In the genomic region with DNA sequence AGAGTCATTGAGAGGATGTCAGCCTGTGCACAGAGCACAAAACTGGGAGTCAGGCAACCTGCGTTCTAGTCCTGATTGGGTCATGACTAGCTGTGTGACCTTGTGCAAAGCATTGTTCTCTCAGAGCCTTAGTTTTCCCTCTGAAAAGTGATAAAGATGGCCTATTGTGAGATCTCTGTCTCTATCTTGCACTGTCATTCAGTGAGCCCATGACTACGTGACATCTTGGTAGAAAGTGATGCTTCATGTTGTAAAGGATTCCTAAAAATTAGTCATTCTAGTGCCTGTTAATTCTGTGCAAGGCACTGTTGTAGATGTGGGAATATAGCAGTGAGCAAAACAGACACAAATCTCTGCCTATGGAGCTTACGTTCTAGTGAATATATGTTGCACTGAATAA, we compare ENCODE assay signal across 11 cellular contexts. TPM values are rescaled to one million over a fixed set of nuclear protein-coding genes. Genes with fewer than 3 reads are reported as not detected.
A peak's percentile ranks its signal among the peaks of the same experiment; 100 is the strongest.
DNase-seq lines count a peak whose midpoint lies in the region; ATAC-seq, FAIRE-seq and TF ChIP-seq lines count a peak whose summit lies in the region.
"Had no signal": no experiment of that assay in that cellular context is flagged by ENCODE, and none has a peak within 500 bp of the region (broad histone marks: within the 10 kb centered on the region; RNA-seq: fewer than 3 reads in every experiment).

No MANE protein-coding gene starts in this region.

- FAIRE-seq in GM12878 (lab: Jason Lieb, UNC) (no peak), kidney (lab: Jason Lieb, UNC) (no peak), GM12891 (lab: Jason Lieb, UNC) (no peak)

- ATAC-seq in GM12878, result no peak

- peak overlapping the region; percentile 61 for H3K27ac ChIP-seq in ACC112 (ENCODE audit: low read depth, low read length)
- H3K27ac ChIP-seq in GM12878 (ENCODE audit: control insufficient read depth, insufficient read depth), result no peak overlapping the region
- no peak overlapping the region for H3K27ac ChIP-seq in kidney (ENCODE audit: low read depth in 2 of 2, low read length in 2 of 2)
- no peak overlapping the region for H3K27ac ChIP-seq in tibial artery

- in situ Hi-C loops in GM12878 (cut with MboI), result no loop called here

- H2AFZ ChIP-seq in ACC112 (ENCODE audit: low read length, unreplicated experiment) (no peak overlapping the region), GM12878 (ENCODE audit: control insufficient read depth, low read depth, low read length) (no peak overlapping the region)

- TF ChIP-seq CTCF in GM12878 (IDR thresholded peaks at IDR 0.05 in 2 of 3, conservative IDR thresholded peaks at IDR 0.05 in 1 of 3; ENCODE audit: control insufficient read depth in 2 of 3, extremely low read depth in 1 of 3, insufficient read depth in 1 of 3, low read depth in 3 of 3, low read length in 3 of 3) (no peak), kidney (IDR thresholded peaks at IDR 0.05; ENCODE audit: borderline replicate concordance, extremely low read depth, insufficient read depth) (no peak), tibial artery (IDR thresholded peaks at IDR 0.05) (no peak), GM10266 (IDR thresholded peaks at IDR 0.05; ENCODE audit: control insufficient read depth, insufficient read depth, low read depth, missing control alignments) (no peak)

- POLR2A ChIA-PET in GM12878 (lab: Charles Lee), result no interaction called here

- no peak overlapping the region for H3K9ac ChIP-seq in GM12878 (ENCODE audit: control insufficient read depth, insufficient read depth, low read length)
- H3K9ac ChIP-seq in kidney (ENCODE audit: low read length in 2 of 2), result no peak overlapping the region

- SMC1A ChIA-PET in GM12878 (lab: Charles Lee; ENCODE audit: uncharacterized antibody, unreplicated experiment), result interaction anchor here (1.5 to 1.7 kb wide), 2 partner anchors 9 to 12 kb away, joined by 3 to 5 read pairs; no protein-coding TSS in a partner anchor

- H3K4me3 ChIP-seq in ACC112 (ENCODE audit: low read depth, low read length) (peak overlapping the region; percentile 98), GM12878 (no peak overlapping the region), kidney (ENCODE audit: low read length in 2 of 2) (peak overlapping the region; percentile 28 to 46), tibial artery (no peak overlapping the region)
- H3K4me3 ChIP-seq: lung had no signal

- no TSS peak for BruUV-seq in GM12878 (replicated peaks; lab: Mats Ljungman, UMichigan)

- RAD21 ChIA-PET in GM12878 (lab: Charles Lee; ENCODE audit: unreplicated experiment), result no interaction called here

- H3K36me3 ChIP-seq in ACC112 (ENCODE audit: insufficient read depth, low read length) (peaks cover 13% of the 10 kb centered on the region; the same call in 1 of the 2 replicates), GM12878 (ENCODE audit: control insufficient read depth in 2 of 2, insufficient read depth in 2 of 2, low read length in 1 of 2) (peaks cover 0 to 1% of the 10 kb centered on the region in 2 experiments; a peak in 2 of 4 replicates), kidney (ENCODE audit: control insufficient read depth in 1 of 2, insufficient read depth in 2 of 2, low read length in 2 of 2) (no peaks in the 10 kb centered on the region), tibial artery (peaks cover 0 to 4% (median 1%) of the 10 kb centered on the region in 3 donors)

- H3K4me2 ChIP-seq in GM12878 (ENCODE audit: control insufficient read depth, insufficient read depth), result peak overlapping the region; percentile 38

- no peak for TF ChIP-seq RAD21 in GM12878 (IDR thresholded peaks at IDR 0.05; ENCODE audit: insufficient read depth, low read depth, low read length)

- H3K79me2 ChIP-seq in ACC112 (ENCODE audit: control insufficient read depth, insufficient read depth, low read length, unreplicated experiment), result peaks cover 58% of the 10 kb centered on the region
- H3K79me2 ChIP-seq in GM12878 (ENCODE audit: control insufficient read depth, insufficient read depth, low read length), result peaks cover 30% of the 10 kb centered on the region

- H3K9me3 ChIP-seq in GM12878 (replicated peaks; ENCODE audit: control insufficient read depth, insufficient read depth, low read length) (no peaks in the 10 kb centered on the region), kidney (ENCODE audit: control insufficient read depth in 1 of 2, low read length in 2 of 2) (no peaks in the 10 kb centered on the region), tibial artery (no peaks in the 10 kb centered on the region)

- H3K27me3 ChIP-seq in ACC112 (ENCODE audit: insufficient read depth, low read length) (no peaks in the 10 kb centered on the region), GM12878 (replicated peaks in 1 of 2; ENCODE audit: control insufficient read depth in 2 of 2, insufficient read depth in 2 of 2, low read length in 1 of 2) (peaks cover 0 to 2% of the 10 kb centered on the region in 2 experiments; a peak in 1 of 4 replicates), tibial artery (no peaks in the 10 kb centered on the region)

- TF ChIP-seq EP300 in GM12878 (IDR thresholded peaks at IDR 0.05; ENCODE audit: borderline replicate concordance in 1 of 2, control insufficient read depth in 1 of 2, low read depth in 2 of 2, low read length in 2 of 2), result no peak

- intact Hi-C loops in GM12878 (cut with micrococcal nuclease; ENCODE audit: unreplicated experiment), result no loop called here
- intact Hi-C loops in kidney (cut with DNase I), result no loop called here
- intact Hi-C loops in tibial artery (cut with DNase I; ENCODE audit: low total_unique reads), result no loop called here

- peak; percentile 17 for DNase-seq in HCEC 1CT
- no peak for DNase-seq in GM12878 (ENCODE audit: low read depth, low spot score)
- DNase-seq in kidney, result no peak
- no peak for DNase-seq in NCI-H2171 (lab: John Stamatoyannopoulos, UW)
- no peak for DNase-seq in GM12891 (ENCODE audit: insufficient read length, low spot score)
- DNase-seq in tibial artery, result no peak
- DNase-seq in GM10266 (ENCODE audit: extremely low spot score), result no peak
- DNase-seq: CD4-positive, alpha-beta memory T cell; NCI-H345 had no signal

- 60% methylated on average over 3 of the region's 3 CpGs for WGBS in GM12878 (ENCODE audit: insufficient coverage, insufficient replicate concordance, low lambda C conversion rate, missing lambda C conversion rate)

- H4K20me1 ChIP-seq in GM12878 (ENCODE audit: control insufficient read depth, insufficient read depth), result no peaks in the 10 kb centered on the region

- peaks cover 22% of the 10 kb centered on the region for H3K4me1 ChIP-seq in ACC112 (ENCODE audit: control insufficient read depth, insufficient read depth, low read length, unreplicated experiment)
- no peaks in the 10 kb centered on the region for H3K4me1 ChIP-seq in GM12878 (ENCODE audit: control insufficient read depth, insufficient read depth, low read length)
- H3K4me1 ChIP-seq in kidney (ENCODE audit: control insufficient read depth in 1 of 2, insufficient read depth in 1 of 2, low read depth in 1 of 2, low read length in 2 of 2), result peaks cover 7 to 11% of the 10 kb centered on the region in 2 donors
- H3K4me1 ChIP-seq in tibial artery, result peaks cover 0 to 27% (median 0%) of the 10 kb centered on the region in 4 donors

- CTCF ChIA-PET in GM12878 (lab: Yijun Ruan, JAX), result interaction anchor here (0.6 to 1.7 kb wide), 4 partner anchors 18 to 154 kb away, joined by 3 to 5 read pairs (median 4); no protein-coding TSS in a partner anchor

- TF ChIP-seq POLR2A in GM12878 (IDR thresholded peaks at IDR 0.05; ENCODE audit: low read depth, low read length), result no peak
- no peak for TF ChIP-seq POLR2A in GM12891 (IDR thresholded peaks at IDR 0.05; ENCODE audit: low read depth, low read length)

TF ChIP-seq in GM12891, 5 proteins besides CTCF, POLR2A, EP300 and RAD21:
- TF ChIP-seq POU2F2 (IDR thresholded peaks at IDR 0.05; ENCODE audit: low read depth, low read length) (no peak), SPI1 (IDR thresholded peaks at IDR 0.05; ENCODE audit: low read depth, low read length) (no peak), PAX5 (IDR thresholded peaks at IDR 0.05; ENCODE audit: insufficient read depth, low read length, severe bottlenecking) (no peak), TAF1 (IDR thresholded peaks at IDR 0.05; ENCODE audit: low read depth, low read length) (no peak), POLR2AphosphoS5 (IDR thresholded peaks at IDR 0.05; ENCODE audit: low read depth, low read length) (no peak)
TF ChIP-seq in GM12891: peak in this region for 0.

RNA-seq across cellular contexts. Expression of gene PGRMC1, which starts 2.5 kb away (rescaled TPM):
- 24.5 and 25.1 TPM in 2 replicates for total RNA-seq in GM12878 (2013; cell fraction: nucleolus; rRNA removed)
- total RNA-seq in GM12878 (2014; rRNA removed) (54.4 and 58.5 TPM in 2 replicates), GM12878 (2014; rRNA removed; fragmentation: Illumina TruSeq; extraction: Trizol) (35.1 and 38.6 TPM in 2 replicates), GM12878 (2021) (36.3 and 38.9 TPM in 2 replicates), kidney (118 TPM)
- 14.2 TPM for polyA plus RNA-seq in GM12878 (2011; ENCODE audit: low read depth)
- polyA plus RNA-seq in GM12878 (2011; rRNA removed) (47.7 and 69.2 TPM in 2 replicates), GM12878 (2014; fragmentation: Illumina TruSeq; extraction: Trizol) (40.4 and 47.0 TPM in 2 replicates), GM12878 (2014; fragmentation: Nextera tagmentation; extraction: Ambion mirVana) (10 to 100 TPM; 13.6 to 28.9 TPM), GM12878 (2014; rRNA removed) (40.1 and 46.2 TPM in 2 replicates), GM12878 (2016; fragmentation: Nextera tagmentation; extraction: Ambion mirVana) (10 to 100 TPM; 59.3 to 60.9 TPM), kidney (ENCODE audit: insufficient read depth, low read depth, low replicate concordance) (181 TPM)
- polyA plus RNA-seq in GM12878 (2011; cell fraction: cytosol; rRNA removed), result 25.0 and 35.0 TPM in 2 replicates
- 15.5 and 19.1 TPM in 2 replicates for polyA plus RNA-seq in GM12878 (2011; cell fraction: nucleus; rRNA removed)
- polyA plus RNA-seq in GM12878 (2012), result 25.3 and 25.5 TPM in 2 replicates
- 17.0 and 18.6 TPM in 2 replicates for polyA minus RNA-seq in GM12878 (2011; rRNA and poly(A)+ RNA removed)
- 16.9 and 17.2 TPM in 2 replicates for polyA minus RNA-seq in GM12878 (2011; cell fraction: cytosol; rRNA and poly(A)+ RNA removed)
- 4.8 and 9.1 TPM in 2 replicates for polyA minus RNA-seq in GM12878 (2011; cell fraction: nucleus; rRNA and poly(A)+ RNA removed)
- 18.5 TPM for polyA plus RNA-seq in GM12891 (2012; ENCODE audit: low read depth, missing spikeins)

Comparison
In these comparisons a context has a peak if more than half of its experiments do, and no peak if none do; other contexts are left out.
1. H3K4me3 ChIP-seq: peak in ACC112 (single experiment) and kidney (2 of 2); none in GM12878 (single experiment) and tibial artery (0 of 2).